1 cellular context compared by ENCODE assay signal in the genomic region with DNA sequence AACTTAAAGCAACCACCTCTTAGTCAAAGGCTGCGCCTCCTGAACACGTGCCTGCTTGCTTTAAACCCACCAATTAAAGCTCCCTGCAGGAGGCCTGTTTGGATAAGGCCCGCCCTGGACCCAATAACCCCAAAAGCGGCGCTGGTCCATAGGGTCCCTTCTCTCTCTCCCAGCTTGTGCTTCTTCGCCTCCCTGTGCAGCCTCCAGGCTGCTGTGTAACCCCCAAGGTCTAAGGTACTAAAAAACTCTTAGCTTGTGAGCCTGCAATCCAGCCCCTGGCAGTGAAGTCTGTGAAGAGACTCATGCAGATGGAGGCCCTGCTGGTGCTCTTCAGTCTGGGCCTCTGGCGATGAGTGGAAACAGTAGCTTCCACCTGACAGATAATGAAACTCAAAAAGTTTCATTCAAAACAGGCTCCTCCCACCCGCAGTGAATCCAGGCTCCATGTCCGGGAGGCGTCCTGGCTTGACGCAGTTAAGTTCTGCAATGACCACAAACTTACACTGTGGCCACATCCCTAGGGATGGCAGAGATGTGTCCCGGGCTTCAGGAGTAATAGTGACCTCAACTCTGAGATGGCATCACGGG.
TF ChIP-seq lines count a peak whose summit lies in the region.

No MANE protein-coding gene starts in this region.

TF ChIP-seq in GM23338, 12 proteins besides CTCF, POLR2A, EP300 and RAD21 (continued from another document):
- TF ChIP-seq, protein P1, sequence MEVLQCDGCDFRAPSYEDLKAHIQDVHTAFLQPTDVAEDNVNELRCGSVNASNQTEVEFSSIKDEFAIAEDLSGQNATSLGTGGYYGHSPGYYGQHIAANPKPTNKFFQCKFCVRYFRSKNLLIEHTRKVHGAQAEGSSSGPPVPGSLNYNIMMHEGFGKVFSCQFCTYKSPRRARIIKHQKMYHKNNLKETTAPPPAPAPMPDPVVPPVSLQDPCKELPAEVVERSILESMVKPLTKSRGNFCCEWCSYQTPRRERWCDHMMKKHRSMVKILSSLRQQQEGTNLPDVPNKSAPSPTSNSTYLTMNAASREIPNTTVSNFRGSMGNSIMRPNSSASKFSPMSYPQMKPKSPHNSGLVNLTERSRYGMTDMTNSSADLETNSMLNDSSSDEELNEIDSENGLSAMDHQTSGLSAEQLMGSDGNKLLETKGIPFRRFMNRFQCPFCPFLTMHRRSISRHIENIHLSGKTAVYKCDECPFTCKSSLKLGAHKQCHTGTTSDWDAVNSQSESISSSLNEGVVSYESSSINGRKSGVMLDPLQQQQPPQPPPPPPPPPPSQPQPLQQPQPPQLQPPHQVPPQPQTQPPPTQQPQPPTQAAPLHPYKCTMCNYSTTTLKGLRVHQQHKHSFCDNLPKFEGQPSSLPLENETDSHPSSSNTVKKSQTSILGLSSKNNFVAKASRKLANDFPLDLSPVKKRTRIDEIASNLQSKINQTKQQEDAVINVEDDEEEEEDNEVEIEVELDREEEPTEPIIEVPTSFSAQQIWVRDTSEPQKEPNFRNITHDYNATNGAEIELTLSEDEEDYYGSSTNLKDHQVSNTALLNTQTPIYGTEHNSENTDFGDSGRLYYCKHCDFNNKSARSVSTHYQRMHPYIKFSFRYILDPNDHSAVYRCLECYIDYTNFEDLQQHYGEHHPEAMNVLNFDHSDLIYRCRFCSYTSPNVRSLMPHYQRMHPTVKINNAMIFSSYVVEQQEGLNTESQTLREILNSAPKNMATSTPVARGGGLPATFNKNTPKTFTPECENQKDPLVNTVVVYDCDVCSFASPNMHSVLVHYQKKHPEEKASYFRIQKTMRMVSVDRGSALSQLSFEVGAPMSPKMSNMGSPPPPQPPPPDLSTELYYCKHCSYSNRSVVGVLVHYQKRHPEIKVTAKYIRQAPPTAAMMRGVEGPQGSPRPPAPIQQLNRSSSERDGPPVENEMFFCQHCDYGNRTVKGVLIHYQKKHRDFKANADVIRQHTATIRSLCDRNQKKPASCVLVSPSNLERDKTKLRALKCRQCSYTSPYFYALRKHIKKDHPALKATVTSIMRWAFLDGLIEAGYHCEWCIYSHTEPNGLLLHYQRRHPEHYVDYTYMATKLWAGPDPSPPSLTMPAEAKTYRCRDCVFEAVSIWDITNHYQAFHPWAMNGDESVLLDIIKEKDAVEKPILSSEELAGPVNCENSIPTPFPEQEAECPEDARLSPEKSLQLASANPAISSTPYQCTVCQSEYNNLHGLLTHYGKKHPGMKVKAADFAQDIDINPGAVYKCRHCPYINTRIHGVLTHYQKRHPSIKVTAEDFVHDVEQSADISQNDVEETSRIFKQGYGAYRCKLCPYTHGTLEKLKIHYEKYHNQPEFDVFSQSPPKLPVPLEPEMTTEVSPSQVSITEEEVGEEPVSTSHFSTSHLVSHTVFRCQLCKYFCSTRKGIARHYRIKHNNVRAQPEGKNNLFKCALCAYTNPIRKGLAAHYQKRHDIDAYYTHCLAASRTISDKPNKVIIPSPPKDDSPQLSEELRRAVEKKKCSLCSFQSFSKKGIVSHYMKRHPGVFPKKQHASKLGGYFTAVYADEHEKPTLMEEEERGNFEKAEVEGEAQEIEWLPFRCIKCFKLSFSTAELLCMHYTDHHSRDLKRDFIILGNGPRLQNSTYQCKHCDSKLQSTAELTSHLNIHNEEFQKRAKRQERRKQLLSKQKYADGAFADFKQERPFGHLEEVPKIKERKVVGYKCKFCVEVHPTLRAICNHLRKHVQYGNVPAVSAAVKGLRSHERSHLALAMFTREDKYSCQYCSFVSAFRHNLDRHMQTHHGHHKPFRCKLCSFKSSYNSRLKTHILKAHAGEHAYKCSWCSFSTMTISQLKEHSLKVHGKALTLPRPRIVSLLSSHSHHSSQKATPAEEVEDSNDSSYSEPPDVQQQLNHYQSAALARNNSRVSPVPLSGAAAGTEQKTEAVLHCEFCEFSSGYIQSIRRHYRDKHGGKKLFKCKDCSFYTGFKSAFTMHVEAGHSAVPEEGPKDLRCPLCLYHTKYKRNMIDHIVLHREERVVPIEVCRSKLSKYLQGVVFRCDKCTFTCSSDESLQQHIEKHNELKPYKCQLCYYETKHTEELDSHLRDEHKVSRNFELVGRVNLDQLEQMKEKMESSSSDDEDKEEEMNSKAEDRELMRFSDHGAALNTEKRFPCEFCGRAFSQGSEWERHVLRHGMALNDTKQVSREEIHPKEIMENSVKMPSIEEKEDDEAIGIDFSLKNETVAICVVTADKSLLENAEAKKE (CRISPR knock-in tag; IDR thresholded peaks at IDR 0.05) = no peak
- TF ChIP-seq ZNF114 (CRISPR knock-in tag; IDR thresholded peaks at IDR 0.05) (no peak), CREB1 (CRISPR knock-in tag; IDR thresholded peaks at IDR 0.05; ENCODE audit: low read depth) (no peak), EZH2 (IDR thresholded peaks at IDR 0.05; ENCODE audit: low read depth, unreplicated experiment) (no peak)
- TF ChIP-seq, protein P2, sequence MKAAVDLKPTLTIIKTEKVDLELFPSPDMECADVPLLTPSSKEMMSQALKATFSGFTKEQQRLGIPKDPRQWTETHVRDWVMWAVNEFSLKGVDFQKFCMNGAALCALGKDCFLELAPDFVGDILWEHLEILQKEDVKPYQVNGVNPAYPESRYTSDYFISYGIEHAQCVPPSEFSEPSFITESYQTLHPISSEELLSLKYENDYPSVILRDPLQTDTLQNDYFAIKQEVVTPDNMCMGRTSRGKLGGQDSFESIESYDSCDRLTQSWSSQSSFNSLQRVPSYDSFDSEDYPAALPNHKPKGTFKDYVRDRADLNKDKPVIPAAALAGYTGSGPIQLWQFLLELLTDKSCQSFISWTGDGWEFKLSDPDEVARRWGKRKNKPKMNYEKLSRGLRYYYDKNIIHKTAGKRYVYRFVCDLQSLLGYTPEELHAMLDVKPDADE (IDR thresholded peaks at IDR 0.05) = no peak
TF ChIP-seq in GM23338: peak in this region for 0.
